Comparison of ENCODE assay signal across 10 cellular contexts in genomic region chr13:114222461-114222968, GRCh38. TPM values are rescaled to one million over a fixed set of nuclear protein-coding genes. Genes with fewer than 3 reads are reported as not detected.
DNase-seq lines count a peak whose midpoint lies in the region; ATAC-seq and TF ChIP-seq lines count a peak whose summit lies in the region.
"Had no signal": no experiment of that assay in that cellular context is flagged by ENCODE, and none has a peak within 500 bp of the region (broad histone marks: within the 10 kb centered on the region; RNA-seq: fewer than 3 reads in every experiment).

No MANE protein-coding gene starts in this region.

- H3K9me3 ChIP-seq in MM.1S (replicated peaks; ENCODE audit: insufficient read depth, low read length) (no peaks in the 10 kb centered on the region), adipocyte (ENCODE audit: control insufficient read depth, low read length) (no peaks in the 10 kb centered on the region), lower lobe of right lung (no peaks in the 10 kb centered on the region)

- no peaks in the 10 kb centered on the region for H3K9me2 ChIP-seq in MM.1S (replicated peaks; ENCODE audit: insufficient read depth, low read length)

- H3K4me3 ChIP-seq in MM.1S (ENCODE audit: low read length) (peak overlapping the region; percentile 47), adipocyte (ENCODE audit: low read length) (no peak overlapping the region), lower lobe of right lung (no peak overlapping the region)

- H3K27me3 ChIP-seq in MM.1S (replicated peaks; ENCODE audit: insufficient read depth, low read length) = no peaks in the 10 kb centered on the region
- no peaks in the 10 kb centered on the region for H3K27me3 ChIP-seq in adipocyte (replicated peaks; ENCODE audit: control insufficient read depth, insufficient read depth, low read length)
- no peaks in the 10 kb centered on the region for H3K27me3 ChIP-seq in lower lobe of right lung (ENCODE audit: low read depth)

- ATAC-seq in lower lobe of right lung = peak; percentile 64 to 66
- ATAC-seq in HG03095 (IDR thresholded peaks at IDR 0.05; ENCODE audit: unreplicated experiment) = no peak
- ATAC-seq: SK-N-SH treated with all-trans-retinoic acid at 6 μM for 48 hours had no signal

- peak overlapping the region; percentile 73 for H3K4me2 ChIP-seq in MM.1S (ENCODE audit: low read depth, low read length)

- H3F3A ChIP-seq in MM.1S (ENCODE audit: insufficient read depth, low read length) = peaks cover 24% of the 10 kb centered on the region

- H3K79me2 ChIP-seq in MM.1S (ENCODE audit: low read length) = no peaks in the 10 kb centered on the region

- H3K27me3 Mint-ChIP-seq in HFFc6 (ENCODE audit: insufficient read depth) = peaks cover 4% of the 10 kb centered on the region; the same call in 1 of the 2 replicates

- no peaks in the 10 kb centered on the region for H3K9me3 Mint-ChIP-seq in HFFc6

- H3K9ac ChIP-seq in MM.1S (ENCODE audit: low read length) (peak overlapping the region; percentile 63), adipocyte (ENCODE audit: low read length) (no peak overlapping the region)

- intact Hi-C loops in lower lobe of right lung (cut with DNase I) = no loop called here

- H3K36me3 ChIP-seq in MM.1S (replicated peaks; ENCODE audit: insufficient read depth, low read length) (no peaks in the 10 kb centered on the region), adipocyte (ENCODE audit: control insufficient read depth, insufficient read depth, low read length, severe bottlenecking) (no peaks in the 10 kb centered on the region), lower lobe of right lung (no peaks in the 10 kb centered on the region)

- no peak overlapping the region for H3K27ac Mint-ChIP-seq in HFFc6

- no peak overlapping the region for H3K4me3 Mint-ChIP-seq in HFFc6

- TF ChIP-seq CTCF in MM.1S (IDR thresholded peaks at IDR 0.05; ENCODE audit: low read length) (no peak), lower lobe of right lung (IDR thresholded peaks at IDR 0.05) (no peak), HFFc6 (IDR thresholded peaks at IDR 0.05) (no peak)

- H3K4me1 Mint-ChIP-seq in HFFc6 (ENCODE audit: low read depth) = peaks cover 26% of the 10 kb centered on the region

- DNase-seq in Ammon's horn (ENCODE audit: low spot score) = peak; percentile 23
- DNase-seq in MM.1S = peak; percentile 93
- peak; percentile 33 for DNase-seq in adipocyte (ENCODE audit: low read depth)
- DNase-seq in lower lobe of right lung = no peak
- DNase-seq in midbrain (lab: John Stamatoyannopoulos, UW) = no peak
- DNase-seq in HFFc6 = no peak
- no peak for DNase-seq in NCI-H2081 (lab: John Stamatoyannopoulos, UW)

- peak overlapping the region; percentile 88 for H3K27ac ChIP-seq in MM.1S (ENCODE audit: low read length)
- peak overlapping the region; percentile 56 for H3K27ac ChIP-seq in lower lobe of right lung
- H3K27ac ChIP-seq: C4-2B had no signal

- no peaks in the 10 kb centered on the region for H4K20me1 ChIP-seq in MM.1S (ENCODE audit: insufficient read depth, low read length)

- peaks cover 44% of the 10 kb centered on the region for H3K4me1 ChIP-seq in MM.1S (ENCODE audit: low read length)
- peaks cover 7% of the 10 kb centered on the region for H3K4me1 ChIP-seq in adipocyte (ENCODE audit: control insufficient read depth, insufficient read depth, low read length)
- peaks cover 16% of the 10 kb centered on the region for H3K4me1 ChIP-seq in lower lobe of right lung

- no peaks in the 10 kb centered on the region for H3K36me3 Mint-ChIP-seq in HFFc6 (ENCODE audit: low read depth)

- 0 out of 2 replicates have a peak overlapping the region, but pooled peaks have one; percentile 15 for H2AFZ ChIP-seq in MM.1S (ENCODE audit: low read length)

RNA-seq across cellular contexts. Expression of gene CDC16, which starts 12.2 kb away (rescaled TPM):
- total RNA-seq in lower lobe of right lung = 66.5 TPM
- 10 to 100 TPM; 73.0 to 90.1 (median 82.3) TPM for total RNA-seq in HFFc6 (2021; fragmentation: NEBNext Ultra II Directional; extraction: Animal tissue kit (Norgen Biotek cat#: 25700))

RNA-seq across cellular contexts. Expression of gene CFAP97D2, which starts 43.5 kb away (rescaled TPM):
- total RNA-seq in lower lobe of right lung = 1.8 TPM
- total RNA-seq in HFFc6 (2021; fragmentation: NEBNext Ultra II Directional; extraction: Animal tissue kit (Norgen Biotek cat#: 25700)) = not detected

RNA-seq across cellular contexts. Expression of gene UPF3A, which starts 58.9 kb away (rescaled TPM):
- total RNA-seq in lower lobe of right lung = 38.9 TPM
- total RNA-seq in HFFc6 (2021; fragmentation: NEBNext Ultra II Directional; extraction: Animal tissue kit (Norgen Biotek cat#: 25700)) = 10 to 100 TPM; 32.4 to 42.9 (median 39.8) TPM

Comparison
In these comparisons a context has a peak if more than half of its experiments do, and no peak if none do; other contexts are left out.
1. DNase-seq: peak in Ammon's horn (single experiment), MM.1S (single experiment) and adipocyte (single experiment); none in lower lobe of right lung (single experiment), midbrain (single experiment), HFFc6 (single experiment) and NCI-H2081 (0 of 2).